8 cellular contexts compared by ENCODE assay signal in genomic region chr2:190023860-190024259, GRCh38. TPM values are rescaled to one million over a fixed set of nuclear protein-coding genes. Genes with fewer than 3 reads are reported as not detected.
DNase-seq lines count a peak whose midpoint lies in the region; ATAC-seq, FAIRE-seq and TF ChIP-seq lines count a peak whose summit lies in the region.

No MANE protein-coding gene starts in this region.

- TF ChIP-seq CTCF in PC-9 (conservative IDR thresholded peaks at IDR 0.05), result peak; percentile 57; the same call in 1 of the 2 replicates

- TF ChIP-seq POLR2A in erythroblast (IDR thresholded peaks at IDR 0.05; ENCODE audit: low read length), result no peak

- H3K36me3 ChIP-seq in PC-9 (ENCODE audit: low read depth), result no peaks in the 10 kb centered on the region

- no peaks in the 10 kb centered on the region for H3K9me2 ChIP-seq in PC-9 (ENCODE audit: insufficient read depth)

- BruUV-seq in PC-9 (replicated peaks; lab: Mats Ljungman, UMichigan), result no TSS peak

- no peak overlapping the region for H2AFZ ChIP-seq in PC-9

- H3K27me3 ChIP-seq in PC-9 (ENCODE audit: insufficient read depth, low read depth), result no peaks in the 10 kb centered on the region

- intact Hi-C loops in PC-9 (cut with micrococcal nuclease; ENCODE audit: unreplicated experiment), result no loop called here

- CTCF ChIA-PET in PC-9 (lab: Charles Lee), result no interaction called here

- H3K4me2 ChIP-seq in PC-9, result no peak overlapping the region

- no peaks in the 10 kb centered on the region for H3K4me1 ChIP-seq in PC-9 (replicated peaks; ENCODE audit: insufficient read depth)

- H3K79me2 ChIP-seq in PC-9 (ENCODE audit: low read depth), result no peaks in the 10 kb centered on the region

- H3K9me3 ChIP-seq in PC-9 (ENCODE audit: insufficient read depth, low read depth), result no peaks in the 10 kb centered on the region

- no peaks in the 10 kb centered on the region for H3F3A ChIP-seq in PC-9 (ENCODE audit: insufficient read depth, low read depth)

- no peak overlapping the region for H3K4me3 ChIP-seq in PC-9

- POLR2A ChIA-PET in PC-9 (lab: Charles Lee; ENCODE audit: unreplicated experiment), result no interaction called here

- no peak overlapping the region for H3K27ac ChIP-seq in PC-9

- DNase-seq in GM03348 (ENCODE audit: low spot score), result peak; percentile 19
- DNase-seq in HT1080 (ENCODE audit: low read depth), result peak; percentile 33
- no peak for DNase-seq in PC-9
- DNase-seq in erythroblast (lab: John Stamatoyannopoulos, UW), result peak; percentile 65 to 75
- DNase-seq in pons (ENCODE audit: low spot score), result peak; percentile 46
- no peak for DNase-seq in activated naive CD4-positive, alpha-beta T cell treated with Interleukin-2 at 50 U/mL for 16 hours

- H4K20me1 ChIP-seq in PC-9 (ENCODE audit: insufficient read depth), result no peaks in the 10 kb centered on the region

- no peak for ATAC-seq in GM18519 (IDR thresholded peaks at IDR 0.05; ENCODE audit: low FRiP score, unreplicated experiment)

- peak; percentile 63 for FAIRE-seq in A204.1 (lab: Jason Lieb, UNC)

RNA-seq across cellular contexts. Expression of gene MSTN, which starts 38.7 kb away (rescaled TPM):
- 0.03 TPM in 1 of 2 replicates, not detected in the other for total RNA-seq in HT1080 (2014; rRNA removed; shearing (Covaris generic))
- polyA plus RNA-seq in HT1080 (2015; cell fraction: cytosol; rRNA removed), result not detected in 2 replicates
- polyA plus RNA-seq in HT1080 (2015; cell fraction: nucleus; rRNA removed), result not detected in 2 replicates
- not detected in 2 replicates for total RNA-seq in PC-9 (2021)

Comparison
In these comparisons a context has a peak if more than half of its experiments do, and no peak if none do; other contexts are left out.
1. DNase-seq: peak in GM03348 (single experiment), HT1080 (single experiment), erythroblast (2 of 2) and pons (single experiment); none in PC-9 (0 of 2) and activated naive CD4-positive, alpha-beta T cell treated with Interleukin-2 at 50 U/mL for 16 hours (single experiment).